ENCODE assay signal across 1 cellular context in the genomic region with DNA sequence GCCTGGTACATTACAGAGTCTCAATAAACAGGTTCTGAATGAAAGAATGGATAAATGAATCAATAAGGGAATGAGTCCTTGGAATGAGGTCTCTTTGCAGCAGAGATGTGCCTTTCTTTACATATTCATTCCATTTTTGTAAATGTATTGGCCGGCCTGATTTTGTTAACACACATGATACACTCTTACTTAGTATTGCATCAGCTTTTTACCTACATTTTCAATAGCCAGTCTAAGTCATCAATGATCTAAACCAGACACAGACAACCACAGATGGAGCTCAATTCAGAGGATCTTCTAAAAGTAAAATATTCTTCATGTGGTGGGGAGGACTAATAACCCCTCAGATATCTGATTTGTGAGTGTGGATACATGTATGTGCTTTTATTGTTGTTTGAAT.
A peak's percentile ranks its signal among the peaks of the same experiment; 100 is the strongest.
TF ChIP-seq lines count a peak whose summit lies in the region.

No MANE protein-coding gene starts in this region.

TF ChIP-seq in K562, 482 proteins besides CTCF, POLR2A, EP300 and RAD21 (continued from another document):
- TF ChIP-seq, protein P1, sequence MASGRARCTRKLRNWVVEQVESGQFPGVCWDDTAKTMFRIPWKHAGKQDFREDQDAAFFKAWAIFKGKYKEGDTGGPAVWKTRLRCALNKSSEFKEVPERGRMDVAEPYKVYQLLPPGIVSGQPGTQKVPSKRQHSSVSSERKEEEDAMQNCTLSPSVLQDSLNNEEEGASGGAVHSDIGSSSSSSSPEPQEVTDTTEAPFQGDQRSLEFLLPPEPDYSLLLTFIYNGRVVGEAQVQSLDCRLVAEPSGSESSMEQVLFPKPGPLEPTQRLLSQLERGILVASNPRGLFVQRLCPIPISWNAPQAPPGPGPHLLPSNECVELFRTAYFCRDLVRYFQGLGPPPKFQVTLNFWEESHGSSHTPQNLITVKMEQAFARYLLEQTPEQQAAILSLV (tag; IDR thresholded peaks at IDR 0.05): 0 out of 2 replicates have a peak, but pooled peaks have one; percentile 45
- no peak for TF ChIP-seq GABPB2 (CRISPR knock-in tag; conservative IDR thresholded peaks at IDR 0.05)
- no peak for TF ChIP-seq CEBPG (CRISPR knock-in tag; IDR thresholded peaks at IDR 0.05)
- peak; percentile 56 to 80 for TF ChIP-seq CEBPG (tag; conservative IDR thresholded peaks at IDR 0.05 in 1 of 2, IDR thresholded peaks at IDR 0.05 in 1 of 2)
- TF ChIP-seq GTF2E2 (tag; IDR thresholded peaks at IDR 0.05): no peak
- TF ChIP-seq, protein P2, sequence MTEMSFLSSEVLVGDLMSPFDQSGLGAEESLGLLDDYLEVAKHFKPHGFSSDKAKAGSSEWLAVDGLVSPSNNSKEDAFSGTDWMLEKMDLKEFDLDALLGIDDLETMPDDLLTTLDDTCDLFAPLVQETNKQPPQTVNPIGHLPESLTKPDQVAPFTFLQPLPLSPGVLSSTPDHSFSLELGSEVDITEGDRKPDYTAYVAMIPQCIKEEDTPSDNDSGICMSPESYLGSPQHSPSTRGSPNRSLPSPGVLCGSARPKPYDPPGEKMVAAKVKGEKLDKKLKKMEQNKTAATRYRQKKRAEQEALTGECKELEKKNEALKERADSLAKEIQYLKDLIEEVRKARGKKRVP (CRISPR knock-in tag; IDR thresholded peaks at IDR 0.05): peak; percentile 75
- TF ChIP-seq, protein P3, sequence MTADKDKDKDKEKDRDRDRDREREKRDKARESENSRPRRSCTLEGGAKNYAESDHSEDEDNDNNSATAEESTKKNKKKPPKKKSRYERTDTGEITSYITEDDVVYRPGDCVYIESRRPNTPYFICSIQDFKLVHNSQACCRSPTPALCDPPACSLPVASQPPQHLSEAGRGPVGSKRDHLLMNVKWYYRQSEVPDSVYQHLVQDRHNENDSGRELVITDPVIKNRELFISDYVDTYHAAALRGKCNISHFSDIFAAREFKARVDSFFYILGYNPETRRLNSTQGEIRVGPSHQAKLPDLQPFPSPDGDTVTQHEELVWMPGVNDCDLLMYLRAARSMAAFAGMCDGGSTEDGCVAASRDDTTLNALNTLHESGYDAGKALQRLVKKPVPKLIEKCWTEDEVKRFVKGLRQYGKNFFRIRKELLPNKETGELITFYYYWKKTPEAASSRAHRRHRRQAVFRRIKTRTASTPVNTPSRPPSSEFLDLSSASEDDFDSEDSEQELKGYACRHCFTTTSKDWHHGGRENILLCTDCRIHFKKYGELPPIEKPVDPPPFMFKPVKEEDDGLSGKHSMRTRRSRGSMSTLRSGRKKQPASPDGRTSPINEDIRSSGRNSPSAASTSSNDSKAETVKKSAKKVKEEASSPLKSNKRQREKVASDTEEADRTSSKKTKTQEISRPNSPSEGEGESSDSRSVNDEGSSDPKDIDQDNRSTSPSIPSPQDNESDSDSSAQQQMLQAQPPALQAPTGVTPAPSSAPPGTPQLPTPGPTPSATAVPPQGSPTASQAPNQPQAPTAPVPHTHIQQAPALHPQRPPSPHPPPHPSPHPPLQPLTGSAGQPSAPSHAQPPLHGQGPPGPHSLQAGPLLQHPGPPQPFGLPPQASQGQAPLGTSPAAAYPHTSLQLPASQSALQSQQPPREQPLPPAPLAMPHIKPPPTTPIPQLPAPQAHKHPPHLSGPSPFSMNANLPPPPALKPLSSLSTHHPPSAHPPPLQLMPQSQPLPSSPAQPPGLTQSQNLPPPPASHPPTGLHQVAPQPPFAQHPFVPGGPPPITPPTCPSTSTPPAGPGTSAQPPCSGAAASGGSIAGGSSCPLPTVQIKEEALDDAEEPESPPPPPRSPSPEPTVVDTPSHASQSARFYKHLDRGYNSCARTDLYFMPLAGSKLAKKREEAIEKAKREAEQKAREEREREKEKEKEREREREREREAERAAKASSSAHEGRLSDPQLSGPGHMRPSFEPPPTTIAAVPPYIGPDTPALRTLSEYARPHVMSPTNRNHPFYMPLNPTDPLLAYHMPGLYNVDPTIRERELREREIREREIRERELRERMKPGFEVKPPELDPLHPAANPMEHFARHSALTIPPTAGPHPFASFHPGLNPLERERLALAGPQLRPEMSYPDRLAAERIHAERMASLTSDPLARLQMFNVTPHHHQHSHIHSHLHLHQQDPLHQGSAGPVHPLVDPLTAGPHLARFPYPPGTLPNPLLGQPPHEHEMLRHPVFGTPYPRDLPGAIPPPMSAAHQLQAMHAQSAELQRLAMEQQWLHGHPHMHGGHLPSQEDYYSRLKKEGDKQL (CRISPR knock-in tag; IDR thresholded peaks at IDR 0.05; ENCODE audit: borderline replicate concordance): no peak
- TF ChIP-seq TEAD1 (CRISPR knock-in tag; IDR thresholded peaks at IDR 0.05): no peak
- TF ChIP-seq, protein P4, sequence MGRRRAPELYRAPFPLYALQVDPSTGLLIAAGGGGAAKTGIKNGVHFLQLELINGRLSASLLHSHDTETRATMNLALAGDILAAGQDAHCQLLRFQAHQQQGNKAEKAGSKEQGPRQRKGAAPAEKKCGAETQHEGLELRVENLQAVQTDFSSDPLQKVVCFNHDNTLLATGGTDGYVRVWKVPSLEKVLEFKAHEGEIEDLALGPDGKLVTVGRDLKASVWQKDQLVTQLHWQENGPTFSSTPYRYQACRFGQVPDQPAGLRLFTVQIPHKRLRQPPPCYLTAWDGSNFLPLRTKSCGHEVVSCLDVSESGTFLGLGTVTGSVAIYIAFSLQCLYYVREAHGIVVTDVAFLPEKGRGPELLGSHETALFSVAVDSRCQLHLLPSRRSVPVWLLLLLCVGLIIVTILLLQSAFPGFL (CRISPR knock-in tag; IDR thresholded peaks at IDR 0.05): no peak
- TF ChIP-seq, protein P5, sequence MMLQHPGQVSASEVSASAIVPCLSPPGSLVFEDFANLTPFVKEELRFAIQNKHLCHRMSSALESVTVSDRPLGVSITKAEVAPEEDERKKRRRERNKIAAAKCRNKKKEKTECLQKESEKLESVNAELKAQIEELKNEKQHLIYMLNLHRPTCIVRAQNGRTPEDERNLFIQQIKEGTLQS (IDR thresholded peaks at IDR 0.05): peak; percentile 42
- TF ChIP-seq, protein P5 (CRISPR knock-in tag; conservative IDR thresholded peaks at IDR 0.05): no peak
- TF ChIP-seq TRIM24 (IDR thresholded peaks at IDR 0.05): peak in 1 of 2 experiments; percentile 62; a peak in 1 of 4 replicates
- no peak for TF ChIP-seq GTF2F1 (IDR thresholded peaks at IDR 0.05; ENCODE audit: low read depth, low read length)
- TF ChIP-seq NR2C1 (IDR thresholded peaks at IDR 0.05): no peak
- TF ChIP-seq NR2C1 (tag; IDR thresholded peaks at IDR 0.05): no peak
TF ChIP-seq in K562: peak in this region for 6.
